1 cellular context compared by ENCODE assay signal in the genomic region with DNA sequence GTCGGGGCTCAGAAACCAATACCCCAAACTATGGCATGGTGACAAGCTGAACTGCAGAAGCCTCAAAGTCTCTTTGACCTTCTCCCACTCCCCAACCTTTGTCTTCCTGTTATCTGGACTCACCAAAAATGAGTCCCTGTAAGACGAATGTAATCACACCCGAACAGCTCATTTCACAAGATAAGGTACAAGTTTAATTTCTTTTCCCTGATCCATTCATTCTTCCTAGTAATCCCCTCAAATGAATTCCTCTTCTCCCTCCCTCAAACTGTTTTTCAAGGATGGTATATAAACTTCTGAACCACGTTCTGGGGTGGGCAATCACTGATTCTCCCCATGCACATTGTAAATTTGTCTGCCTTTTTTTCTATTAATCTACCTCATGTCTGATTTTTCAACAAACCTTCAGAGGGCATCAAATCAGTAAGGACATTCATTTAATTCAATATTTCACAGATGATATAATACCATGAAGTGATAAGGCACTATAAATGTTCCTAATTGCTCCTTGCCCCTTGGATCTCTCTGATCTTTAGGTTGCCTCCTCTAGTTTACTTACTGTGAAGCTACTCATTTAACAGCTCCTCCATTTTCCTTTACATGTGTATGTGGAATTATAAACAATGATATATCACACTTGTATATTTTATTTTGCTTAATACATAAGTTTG.
TF ChIP-seq lines count a peak whose summit lies in the region.

No MANE protein-coding gene starts in this region.

TF ChIP-seq in K562, 482 proteins besides CTCF, POLR2A, EP300 and RAD21 (continued from another document and continues in another):
- TF ChIP-seq, protein P1, sequence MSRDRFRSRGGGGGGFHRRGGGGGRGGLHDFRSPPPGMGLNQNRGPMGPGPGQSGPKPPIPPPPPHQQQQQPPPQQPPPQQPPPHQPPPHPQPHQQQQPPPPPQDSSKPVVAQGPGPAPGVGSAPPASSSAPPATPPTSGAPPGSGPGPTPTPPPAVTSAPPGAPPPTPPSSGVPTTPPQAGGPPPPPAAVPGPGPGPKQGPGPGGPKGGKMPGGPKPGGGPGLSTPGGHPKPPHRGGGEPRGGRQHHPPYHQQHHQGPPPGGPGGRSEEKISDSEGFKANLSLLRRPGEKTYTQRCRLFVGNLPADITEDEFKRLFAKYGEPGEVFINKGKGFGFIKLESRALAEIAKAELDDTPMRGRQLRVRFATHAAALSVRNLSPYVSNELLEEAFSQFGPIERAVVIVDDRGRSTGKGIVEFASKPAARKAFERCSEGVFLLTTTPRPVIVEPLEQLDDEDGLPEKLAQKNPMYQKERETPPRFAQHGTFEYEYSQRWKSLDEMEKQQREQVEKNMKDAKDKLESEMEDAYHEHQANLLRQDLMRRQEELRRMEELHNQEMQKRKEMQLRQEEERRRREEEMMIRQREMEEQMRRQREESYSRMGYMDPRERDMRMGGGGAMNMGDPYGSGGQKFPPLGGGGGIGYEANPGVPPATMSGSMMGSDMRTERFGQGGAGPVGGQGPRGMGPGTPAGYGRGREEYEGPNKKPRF (IDR thresholded peaks at IDR 0.05; ENCODE audit: low read depth, low read length) = no peak
- TF ChIP-seq TSHZ1 (CRISPR knock-in tag; IDR thresholded peaks at IDR 0.05) (no peak), NEUROD1 (IDR thresholded peaks at IDR 0.05; ENCODE audit: borderline replicate concordance, low read depth, low read length, partially characterized antibody) (peak; percentile 40), CREB1 (IDR thresholded peaks at IDR 0.05) (peak; percentile 49; the same call in 1 of the 2 replicates), CREB1 (CRISPR knock-in tag; IDR thresholded peaks at IDR 0.05) (no peak), ARNT (IDR thresholded peaks at IDR 0.05) (peak in 1 of 2 experiments; percentile 85; a peak in 1 of 4 replicates), ELF1 (tag; IDR thresholded peaks at IDR 0.05) (peak; percentile 23; the same call in 1 of the 2 replicates), SRF (CRISPR knock-in tag; IDR thresholded peaks at IDR 0.05) (0 out of 4 replicates have a peak, but pooled peaks of 1 of the 2 experiments have one; percentile 18), ZNF436 (CRISPR knock-in tag; IDR thresholded peaks at IDR 0.05) (peak; percentile 45; the same call in 1 of the 2 replicates), ZNF324 (CRISPR knock-in tag; IDR thresholded peaks at IDR 0.05) (0 out of 2 replicates have a peak, but pooled peaks have one; percentile 52), SMARCA4 (IDR thresholded peaks at IDR 0.05) (peak; percentile 91), DPF2 (IDR thresholded peaks at IDR 0.05) (peak; percentile 95), NCOR1 (IDR thresholded peaks at IDR 0.05) (peak; percentile 89), SMAD4 (CRISPR knock-in tag; conservative IDR thresholded peaks at IDR 0.05) (peak; percentile 41), POLR2AphosphoS5 (IDR thresholded peaks at IDR 0.05; ENCODE audit: control insufficient read depth, insufficient read depth, low read depth, low read length) (peak; percentile 91), FUS (optimal IDR thresholded peaks at IDR 0.05; ENCODE audit: low read depth, low read length) (no peak), GTF2E2 (tag; IDR thresholded peaks at IDR 0.05) (peak; percentile 0; the same call in 1 of the 2 replicates), KLF16 (IDR thresholded peaks at IDR 0.05) (peak; percentile 73; the same call in 1 of the 2 replicates), STAT5B (CRISPR knock-in tag; IDR thresholded peaks at IDR 0.05) (no peak), JUND (IDR thresholded peaks at IDR 0.05; ENCODE audit: borderline replicate concordance, low read depth, low read length) (peak; percentile 51; the same call in 1 of the 2 replicates), JUND (tag; IDR thresholded peaks at IDR 0.05; ENCODE audit: borderline replicate concordance, low read depth, low read length) (no peak), FOXM1 (IDR thresholded peaks at IDR 0.05; ENCODE audit: low read depth) (peak; percentile 70), FOXM1 (CRISPR knock-in tag; IDR thresholded peaks at IDR 0.05; ENCODE audit: low read depth) (no peak), RBM34 (IDR thresholded peaks at IDR 0.05; ENCODE audit: borderline replicate concordance, insufficient read depth, low read length) (no peak), EGR1 (conservative IDR thresholded peaks at IDR 0.05) (peak; percentile 8; the same call in 1 of the 2 replicates), MTA2 (IDR thresholded peaks at IDR 0.05; ENCODE audit: low read depth) (peak; percentile 70), RCOR1 (IDR thresholded peaks at IDR 0.05; ENCODE audit: borderline replicate concordance in 1 of 2, low read depth in 2 of 2, low read length in 2 of 2) (peak in 1 of 2 experiments; percentile 80; a peak in 1 of 4 replicates), XRCC4 (IDR thresholded peaks at IDR 0.05; ENCODE audit: extremely low read depth, insufficient read depth, insufficient read length) (no peak), ZMIZ1 (IDR thresholded peaks at IDR 0.05; ENCODE audit: low read depth in 2 of 2, low read length in 2 of 2) (peak; percentile 63 to 67; a peak in 2 of 4 replicates), MLLT1 (IDR thresholded peaks at IDR 0.05) (peak; percentile 81 to 98), SOX6 (IDR thresholded peaks at IDR 0.05) (peak; percentile 94), ZNF239 (CRISPR knock-in tag; IDR thresholded peaks at IDR 0.05) (0 out of 2 replicates have a peak, but pooled peaks have one; percentile 39), ZNF124 (CRISPR knock-in tag; IDR thresholded peaks at IDR 0.05) (no peak), DACH1 (IDR thresholded peaks at IDR 0.05; ENCODE audit: partially characterized antibody) (peak; percentile 45)
- TF ChIP-seq, protein P2, sequence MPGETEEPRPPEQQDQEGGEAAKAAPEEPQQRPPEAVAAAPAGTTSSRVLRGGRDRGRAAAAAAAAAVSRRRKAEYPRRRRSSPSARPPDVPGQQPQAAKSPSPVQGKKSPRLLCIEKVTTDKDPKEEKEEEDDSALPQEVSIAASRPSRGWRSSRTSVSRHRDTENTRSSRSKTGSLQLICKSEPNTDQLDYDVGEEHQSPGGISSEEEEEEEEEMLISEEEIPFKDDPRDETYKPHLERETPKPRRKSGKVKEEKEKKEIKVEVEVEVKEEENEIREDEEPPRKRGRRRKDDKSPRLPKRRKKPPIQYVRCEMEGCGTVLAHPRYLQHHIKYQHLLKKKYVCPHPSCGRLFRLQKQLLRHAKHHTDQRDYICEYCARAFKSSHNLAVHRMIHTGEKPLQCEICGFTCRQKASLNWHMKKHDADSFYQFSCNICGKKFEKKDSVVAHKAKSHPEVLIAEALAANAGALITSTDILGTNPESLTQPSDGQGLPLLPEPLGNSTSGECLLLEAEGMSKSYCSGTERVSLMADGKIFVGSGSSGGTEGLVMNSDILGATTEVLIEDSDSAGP (CRISPR knock-in tag; IDR thresholded peaks at IDR 0.05) = no peak
- TF ChIP-seq, protein P3, sequence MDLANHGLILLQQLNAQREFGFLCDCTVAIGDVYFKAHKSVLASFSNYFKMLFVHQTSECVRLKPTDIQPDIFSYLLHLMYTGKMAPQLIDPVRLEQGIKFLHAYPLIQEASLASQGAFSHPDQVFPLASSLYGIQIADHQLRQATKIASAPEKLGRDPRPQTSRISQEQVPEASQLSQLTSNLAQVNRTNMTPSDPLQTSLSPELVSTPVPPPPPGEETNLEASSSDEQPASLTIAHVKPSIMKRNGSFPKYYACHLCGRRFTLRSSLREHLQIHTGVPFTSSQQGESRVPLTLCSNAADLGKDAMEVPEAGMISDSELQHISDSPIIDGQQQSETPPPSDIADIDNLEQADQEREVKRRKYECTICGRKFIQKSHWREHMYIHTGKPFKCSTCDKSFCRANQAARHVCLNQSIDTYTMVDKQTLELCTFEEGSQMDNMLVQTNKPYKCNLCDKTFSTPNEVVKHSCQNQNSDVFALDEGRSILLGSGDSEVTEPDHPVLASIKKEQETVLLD (IDR thresholded peaks at IDR 0.05) = peak; percentile 49; the same call in 1 of the 2 replicates
- TF ChIP-seq, protein P4, sequence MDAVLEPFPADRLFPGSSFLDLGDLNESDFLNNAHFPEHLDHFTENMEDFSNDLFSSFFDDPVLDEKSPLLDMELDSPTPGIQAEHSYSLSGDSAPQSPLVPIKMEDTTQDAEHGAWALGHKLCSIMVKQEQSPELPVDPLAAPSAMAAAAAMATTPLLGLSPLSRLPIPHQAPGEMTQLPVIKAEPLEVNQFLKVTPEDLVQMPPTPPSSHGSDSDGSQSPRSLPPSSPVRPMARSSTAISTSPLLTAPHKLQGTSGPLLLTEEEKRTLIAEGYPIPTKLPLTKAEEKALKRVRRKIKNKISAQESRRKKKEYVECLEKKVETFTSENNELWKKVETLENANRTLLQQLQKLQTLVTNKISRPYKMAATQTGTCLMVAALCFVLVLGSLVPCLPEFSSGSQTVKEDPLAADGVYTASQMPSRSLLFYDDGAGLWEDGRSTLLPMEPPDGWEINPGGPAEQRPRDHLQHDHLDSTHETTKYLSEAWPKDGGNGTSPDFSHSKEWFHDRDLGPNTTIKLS (IDR thresholded peaks at IDR 0.05; ENCODE audit: borderline replicate concordance, low read depth) = peak; percentile 30; the same call in 1 of the 2 replicates
